ENCODE assay signal across 17 cellular contexts in genomic region chr14:72856530-72857264, GRCh38.
"Had no signal": no experiment of that assay in that cellular context is flagged by ENCODE, and none has a peak within 500 bp of the region (broad histone marks: within the 10 kb centered on the region; RNA-seq: fewer than 3 reads in every experiment).

No MANE protein-coding gene starts in this region.

- H3K4me1 ChIP-seq: adrenal gland, stomach had no signal

- H3K9me3 ChIP-seq: adrenal gland, heart right ventricle, stomach, thoracic aorta had no signal

- H3K27ac ChIP-seq: adrenal gland, coronary artery, skin epidermis, stomach, thoracic aorta had no signal

- H3K4me3 ChIP-seq: adrenal gland, coronary artery, heart right ventricle, lung, skin epidermis, stomach, thoracic aorta had no signal

- FAIRE-seq: endothelial cell of umbilical vein, frontal cortex, urothelium cell line had no signal

- H3K27me3 ChIP-seq: adrenal gland, heart right ventricle had no signal

- H3K36me3 ChIP-seq: adrenal gland, heart right ventricle, stomach, thoracic aorta had no signal

- DNase-seq: activated B cell treated with CpG ODN at 0.5 μM for 24 hours; activated CD4-positive, alpha-beta T cell treated with anti-CD3 and anti-CD28 coated beads, Interleukin-2, amount 10 ng/mL, durations not matched to agents 7 days and 5 days; activated CD8-positive, alpha-beta memory T cell treated with anti-CD3 and anti-CD28 coated beads for 24 hours; activated naive CD4-positive, alpha-beta T cell treated with anti-CD3 and anti-CD28 coated beads, Interleukin-2, amount 50 U/mL, for 16 hours; adrenal gland; effector CD4-positive, alpha-beta T cell; heart right ventricle; islet precursor cell; retina; stomach had no signal
